16 cellular contexts compared by ENCODE assay signal in the genomic region with DNA sequence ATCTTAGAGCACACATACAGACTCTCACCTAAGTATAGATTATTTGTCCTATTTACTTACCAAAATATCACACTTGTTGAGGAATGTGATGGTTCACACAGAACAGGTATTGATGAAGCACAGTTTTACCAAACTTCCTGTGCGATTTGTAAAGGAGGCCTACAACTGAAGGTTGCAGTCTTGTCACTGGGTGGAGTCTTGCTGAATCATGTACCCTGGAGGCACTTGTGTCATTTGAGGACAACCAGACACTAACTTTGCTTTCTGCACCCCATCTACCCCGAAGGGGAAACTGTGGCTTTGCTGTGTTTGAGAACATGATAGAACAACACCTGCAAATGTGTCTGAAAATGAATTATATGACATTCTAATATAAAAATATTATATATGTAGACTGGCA. TPM values are rescaled to one million over a fixed set of nuclear protein-coding genes. Genes with fewer than 3 reads are reported as not detected.
DNase-seq lines count a peak whose midpoint lies in the region; ATAC-seq, FAIRE-seq and TF ChIP-seq lines count a peak whose summit lies in the region.
"Had no signal": no experiment of that assay in that cellular context is flagged by ENCODE, and none has a peak within 500 bp of the region (broad histone marks: within the 10 kb centered on the region; RNA-seq: fewer than 3 reads in every experiment).

No MANE protein-coding gene starts in this region.

- H3K9me3 Mint-ChIP-seq in activated CD8-positive, alpha-beta T cell treated with anti-CD3 and anti-CD28 coated beads for 36 hours: no peaks in the 10 kb centered on the region
- H3K9me3 Mint-ChIP-seq: neural crest cell had no signal

- no peaks in the 10 kb centered on the region for H3K27me3 ChIP-seq in keratinocyte (ENCODE audit: control insufficient read depth, extremely low read depth, insufficient read depth, low read length)
- H3K27me3 ChIP-seq: brain microvascular endothelial cell, transverse colon had no signal

- no peaks in the 10 kb centered on the region for H3K9me1 ChIP-seq in keratinocyte (ENCODE audit: control insufficient read depth, extremely low read depth, insufficient read depth, low read length)

- peaks cover 58% of the 10 kb centered on the region for H3K36me3 Mint-ChIP-seq in activated CD8-positive, alpha-beta T cell treated with anti-CD3 and anti-CD28 coated beads for 36 hours (ENCODE audit: low read depth)

- FAIRE-seq in HTR-8/SVneo (lab: Jason Lieb, UNC) (peak; percentile 77), keratinocyte (lab: Jason Lieb, UNC) (peak; percentile 95)

- no peak overlapping the region for H3K27ac Mint-ChIP-seq in activated CD8-positive, alpha-beta T cell treated with anti-CD3 and anti-CD28 coated beads for 36 hours

- CTCF ChIA-PET in activated CD8-positive, alpha-beta T cell treated with anti-CD3 and anti-CD28 coated beads for 36 hours (lab: Charles Lee): interaction anchor here (1.3 to 1.9 kb wide), 3 partner anchors 29 to 50 kb away, joined by 3 to 9 read pairs (median 5); partner anchors contain the start of gene HINT3

- POLR2A ChIA-PET in activated CD8-positive, alpha-beta T cell treated with anti-CD3 and anti-CD28 coated beads for 36 hours (lab: Charles Lee): interaction anchor here (1.0 kb wide), 2 partner anchors 10 to 142 kb away, joined by 3 read pairs; no protein-coding TSS in a partner anchor

- no peaks in the 10 kb centered on the region for H3K9me3 ChIP-seq in keratinocyte (ENCODE audit: control insufficient read depth, low read depth, low read length)
- H3K9me3 ChIP-seq: left ventricle myocardium inferior, transverse colon had no signal

- H2AFZ ChIP-seq in keratinocyte (ENCODE audit: control insufficient read depth, low read length): no peak overlapping the region

- H3K9ac ChIP-seq in keratinocyte (ENCODE audit: control insufficient read depth, extremely low read depth, insufficient read depth, low read length): no peak overlapping the region

- peak; percentile 57 for ATAC-seq in activated CD8-positive, alpha-beta T cell treated with anti-CD3 and anti-CD28 coated beads for 36 hours
- ATAC-seq in HG03432 (IDR thresholded peaks at IDR 0.05; ENCODE audit: unreplicated experiment): no peak
- no peak for ATAC-seq in GM18511 (IDR thresholded peaks at IDR 0.05; ENCODE audit: unreplicated experiment)
- no peak for ATAC-seq in GM21576 (IDR thresholded peaks at IDR 0.05; ENCODE audit: unreplicated experiment)

- no peak for TF ChIP-seq CTCF in activated CD8-positive, alpha-beta T cell treated with anti-CD3 and anti-CD28 coated beads for 36 hours (IDR thresholded peaks at IDR 0.05)
- TF ChIP-seq CTCF in keratinocyte (optimal IDR thresholded peaks at IDR 0.05 in 1 of 3, IDR thresholded peaks at IDR 0.05 in 1 of 3, conservative IDR thresholded peaks at IDR 0.05 in 1 of 3; ENCODE audit: extremely low read depth in 1 of 3, insufficient read depth in 2 of 3, low read length in 3 of 3): no peak

- H3K4me1 ChIP-seq in keratinocyte (ENCODE audit: control insufficient read depth, extremely low read depth, insufficient read depth, low read length): peaks cover 26% of the 10 kb centered on the region

- H3K4me3 Mint-ChIP-seq in activated CD8-positive, alpha-beta T cell treated with anti-CD3 and anti-CD28 coated beads for 36 hours: no peak overlapping the region
- H3K4me3 Mint-ChIP-seq: neural crest cell had no signal

- H3K4me1 Mint-ChIP-seq in activated CD8-positive, alpha-beta T cell treated with anti-CD3 and anti-CD28 coated beads for 36 hours (ENCODE audit: low read depth): peaks cover 22% of the 10 kb centered on the region

- H3K27me3 Mint-ChIP-seq in activated CD8-positive, alpha-beta T cell treated with anti-CD3 and anti-CD28 coated beads for 36 hours: no peaks in the 10 kb centered on the region

- H3K36me3 ChIP-seq in keratinocyte (ENCODE audit: control insufficient read depth in 2 of 2, extremely low read depth in 1 of 2, insufficient read depth in 2 of 2, low read length in 2 of 2): peaks cover 4 to 25% of the 10 kb centered on the region in 2 experiments

- H4K20me1 ChIP-seq in keratinocyte (ENCODE audit: control insufficient read depth, extremely low read depth, insufficient read depth, low read length): no peaks in the 10 kb centered on the region

- peak overlapping the region; percentile 61 for H3K4me2 ChIP-seq in keratinocyte (ENCODE audit: control insufficient read depth, extremely low read depth, insufficient read depth, low read depth, low read length)

- intact Hi-C loops in activated CD8-positive, alpha-beta T cell treated with anti-CD3 and anti-CD28 coated beads for 36 hours (cut with micrococcal nuclease): no loop called here

- no peaks in the 10 kb centered on the region for H3K79me2 ChIP-seq in keratinocyte (ENCODE audit: control insufficient read depth, insufficient read depth, low read length)

- dilution Hi-C loops in keratinocyte (cut with MboI; ENCODE audit: extremely low pct_ligation_motif_present, low sequenced_read_pairs): no loop called here

- no peak overlapping the region for H3K4me3 ChIP-seq in keratinocyte (ENCODE audit: control insufficient read depth in 2 of 3, extremely low read depth in 1 of 3, insufficient read depth in 2 of 3, low read depth in 1 of 3, low read length in 3 of 3)
- H3K4me3 ChIP-seq: left ventricle myocardium inferior, transverse colon had no signal

- DNase-seq in SIG-M5 treated with dmso at 0.1 percent for 504 hours (lab: John Stamatoyannopoulos, UW; ENCODE audit: unreplicated experiment) (peak; percentile 40), SIG-M5 (lab: John Stamatoyannopoulos, UW) (no peak), HTR-8/SVneo (ENCODE audit: insufficient read length, low spot score) (no peak), keratinocyte (ENCODE audit: low read depth, low spot score) (peak; percentile 64)
- DNase-seq in activated CD8-positive, alpha-beta T cell treated with anti-CD3 and anti-CD28 coated beads for 36 hours: no peak
- DNase-seq: 8988T; activated T-cell treated with anti-CD3 and anti-CD28 coated beads, Interleukin-2, amount 50 U/mL, for 1 hour; brain microvascular endothelial cell; left ventricle myocardium inferior; NCI-H1048; NCI-H446 treated with DMSO at 0.1 percent for 48 hours; transverse colon had no signal

- peak overlapping the region; percentile 42 for H3K27ac ChIP-seq in keratinocyte (ENCODE audit: control insufficient read depth, insufficient read depth, low read length)
- H3K27ac ChIP-seq: brain microvascular endothelial cell, transverse colon had no signal

RNA-seq across cellular contexts. Expression of gene HINT3, which starts 32.4 kb away (rescaled TPM):
- total RNA-seq in activated CD8-positive, alpha-beta T cell treated with anti-CD3 and anti-CD28 coated beads for 36 hours: 1 to 10 TPM; 8.5 to 8.6 TPM
- 1.5 to 3.9 TPM (median 2.9 TPM) in 3 replicates for polyA plus RNA-seq in keratinocyte
- 39.6 TPM for polyA plus RNA-seq in keratinocyte (2011; ENCODE audit: low read depth)
- 3.5 and 4.5 TPM in 2 replicates for polyA plus RNA-seq in keratinocyte (2011; cell fraction: cytosol; rRNA removed)
- 1.9 TPM in 2 replicates for polyA plus RNA-seq in keratinocyte (2011; cell fraction: nucleus; rRNA removed)
- 7.4 and 19.7 TPM in 2 replicates for polyA plus RNA-seq in keratinocyte (2012; ENCODE audit: low replicate concordance)
- 0.52 to 1.4 TPM (median 0.99 TPM) in 3 replicates for polyA minus RNA-seq in keratinocyte
- polyA minus RNA-seq in keratinocyte (2011; cell fraction: cytosol; rRNA and poly(A)+ RNA removed): 6.7 TPM
- 1.9 and 3.3 TPM in 2 replicates for polyA minus RNA-seq in keratinocyte (2011; cell fraction: nucleus; rRNA and poly(A)+ RNA removed)

Comparison
In these comparisons a context has a peak if more than half of its experiments do, and no peak if none do; other contexts are left out.
1. DNase-seq: peak in SIG-M5 treated with dmso at 0.1 percent for 504 hours (single experiment) and keratinocyte (single experiment); none in SIG-M5 (single experiment), HTR-8/SVneo (single experiment) and activated CD8-positive, alpha-beta T cell treated with anti-CD3 and anti-CD28 coated beads for 36 hours (single experiment).